10 cellular contexts compared by ENCODE assay signal in genomic region chr17:47687748-47688147, GRCh38. TPM values are rescaled to one million over a fixed set of nuclear protein-coding genes. Genes with fewer than 3 reads are reported as not detected.
DNase-seq lines count a peak whose midpoint lies in the region; ATAC-seq and TF ChIP-seq lines count a peak whose summit lies in the region.
"Had no signal": no experiment of that assay in that cellular context is flagged by ENCODE, and none has a peak within 500 bp of the region (broad histone marks: within the 10 kb centered on the region; RNA-seq: fewer than 3 reads in every experiment).

No MANE protein-coding gene starts in this region.

- H3K27me3 ChIP-seq in subcutaneous abdominal adipose tissue (ENCODE audit: control insufficient read depth in 5 of 5, insufficient read depth in 4 of 5, low read length in 5 of 5): no peaks in the 10 kb centered on the region
- H3K27me3 ChIP-seq: BLaER1 had no signal

- peaks cover 0 to 21% (median 3%) of the 10 kb centered on the region in 5 donors for H3K36me3 ChIP-seq in subcutaneous abdominal adipose tissue (ENCODE audit: control insufficient read depth in 5 of 5, insufficient read depth in 5 of 5, low read length in 5 of 5)

- H3K27ac Mint-ChIP-seq in activated naive CD8-positive, alpha-beta T cell treated with anti-CD3 and anti-CD28 coated beads, Interleukin-2, amount 10 ng/mL, durations not matched to agents 7 days and 5 days: no peak overlapping the region
- no peak overlapping the region for H3K27ac Mint-ChIP-seq in activated naive CD8-positive, alpha-beta T cell treated with anti-CD3 and anti-CD28 coated beads for 36 hours
- H3K27ac Mint-ChIP-seq in osteocyte (ENCODE audit: unreplicated experiment): no peak overlapping the region

- H3K27ac ChIP-seq in subcutaneous abdominal adipose tissue (ENCODE audit: low read depth, low read length): peak overlapping the region; percentile 65
- H3K27ac ChIP-seq: BLaER1 had no signal

- no peak for TF ChIP-seq CTCF in osteocyte (IDR thresholded peaks at IDR 0.05)

- H3K27me3 Mint-ChIP-seq in activated naive CD8-positive, alpha-beta T cell treated with anti-CD3 and anti-CD28 coated beads, Interleukin-2, amount 10 ng/mL, durations not matched to agents 7 days and 5 days: peaks cover 3% of the 10 kb centered on the region
- no peaks in the 10 kb centered on the region for H3K27me3 Mint-ChIP-seq in activated naive CD8-positive, alpha-beta T cell treated with anti-CD3 and anti-CD28 coated beads for 36 hours
- no peaks in the 10 kb centered on the region for H3K27me3 Mint-ChIP-seq in osteocyte (ENCODE audit: unreplicated experiment)

- DNase-seq in activated naive CD8-positive, alpha-beta T cell treated with anti-CD3 and anti-CD28 coated beads, Interleukin-2, amount 10 ng/mL, durations not matched to agents 7 days and 5 days: no peak
- no peak for DNase-seq in activated naive CD8-positive, alpha-beta T cell treated with anti-CD3 and anti-CD28 coated beads for 36 hours
- DNase-seq in SW480 (ENCODE audit: low spot score): peak; percentile 26
- peak; percentile 42 for DNase-seq in iPS-NIHi11 (ENCODE audit: low spot score)
- DNase-seq in activated naive CD4-positive, alpha-beta T cell treated with Interleukin-2 at 50 U/mL for 16 hours: no peak
- DNase-seq in osteocyte (ENCODE audit: extremely low spot score, unreplicated experiment): no peak
- DNase-seq: dermis blood vessel endothelial cell had no signal

- POLR2A ChIA-PET in activated naive CD8-positive, alpha-beta T cell treated with anti-CD3 and anti-CD28 coated beads, Interleukin-2, amount 10 ng/mL, durations not matched to agents 7 days and 5 days (lab: Charles Lee): interaction anchor here (0.8 to 2.1 kb wide), 3 partner anchors 9 to 38 kb away, joined by 3 to 8 read pairs (median 4); partner anchors contain the start of gene KPNB1

- H3K9ac ChIP-seq in subcutaneous abdominal adipose tissue (ENCODE audit: low read length in 5 of 5): no peak overlapping the region
- H3K9ac ChIP-seq: BLaER1 had no signal

- ATAC-seq in activated naive CD8-positive, alpha-beta T cell treated with anti-CD3 and anti-CD28 coated beads, Interleukin-2, amount 10 ng/mL, durations not matched to agents 7 days and 5 days (ENCODE audit: low read depth): peak; percentile 35
- no peak for ATAC-seq in GM21529 (IDR thresholded peaks at IDR 0.05; ENCODE audit: unreplicated experiment)

- H3K9me3 Mint-ChIP-seq in activated naive CD8-positive, alpha-beta T cell treated with anti-CD3 and anti-CD28 coated beads, Interleukin-2, amount 10 ng/mL, durations not matched to agents 7 days and 5 days: no peaks in the 10 kb centered on the region
- H3K9me3 Mint-ChIP-seq in activated naive CD8-positive, alpha-beta T cell treated with anti-CD3 and anti-CD28 coated beads for 36 hours: no peaks in the 10 kb centered on the region
- no peaks in the 10 kb centered on the region for H3K9me3 Mint-ChIP-seq in osteocyte (ENCODE audit: unreplicated experiment)

- H3K4me3 ChIP-seq in subcutaneous abdominal adipose tissue (ENCODE audit: low read depth in 1 of 5, low read length in 5 of 5): no peak overlapping the region
- H3K4me3 ChIP-seq: BLaER1 had no signal

- no peak overlapping the region for H3K4me3 Mint-ChIP-seq in activated naive CD8-positive, alpha-beta T cell treated with anti-CD3 and anti-CD28 coated beads, Interleukin-2, amount 10 ng/mL, durations not matched to agents 7 days and 5 days
- no peak overlapping the region for H3K4me3 Mint-ChIP-seq in activated naive CD8-positive, alpha-beta T cell treated with anti-CD3 and anti-CD28 coated beads for 36 hours
- no peak overlapping the region for H3K4me3 Mint-ChIP-seq in osteocyte (ENCODE audit: unreplicated experiment)

- H3K36me3 Mint-ChIP-seq in activated naive CD8-positive, alpha-beta T cell treated with anti-CD3 and anti-CD28 coated beads, Interleukin-2, amount 10 ng/mL, durations not matched to agents 7 days and 5 days: peaks cover 23% of the 10 kb centered on the region
- H3K36me3 Mint-ChIP-seq in activated naive CD8-positive, alpha-beta T cell treated with anti-CD3 and anti-CD28 coated beads for 36 hours: peaks cover 28% of the 10 kb centered on the region
- H3K36me3 Mint-ChIP-seq in osteocyte (ENCODE audit: unreplicated experiment): peaks cover 24% of the 10 kb centered on the region

- peaks cover 11% of the 10 kb centered on the region for H3K4me1 Mint-ChIP-seq in activated naive CD8-positive, alpha-beta T cell treated with anti-CD3 and anti-CD28 coated beads, Interleukin-2, amount 10 ng/mL, durations not matched to agents 7 days and 5 days
- peaks cover 25% of the 10 kb centered on the region for H3K4me1 Mint-ChIP-seq in activated naive CD8-positive, alpha-beta T cell treated with anti-CD3 and anti-CD28 coated beads for 36 hours
- peaks cover 3% of the 10 kb centered on the region for H3K4me1 Mint-ChIP-seq in osteocyte (ENCODE audit: unreplicated experiment)

- no peaks in the 10 kb centered on the region for H3K9me3 ChIP-seq in subcutaneous abdominal adipose tissue (ENCODE audit: control insufficient read depth in 5 of 5, low read length in 5 of 5)
- H3K9me3 ChIP-seq: BLaER1 had no signal

- peaks cover 0 to 32% (median 21%) of the 10 kb centered on the region in 5 donors for H3K4me1 ChIP-seq in subcutaneous abdominal adipose tissue (ENCODE audit: control insufficient read depth in 5 of 5, insufficient read depth in 5 of 5, low read length in 5 of 5)

RNA-seq across cellular contexts. Expression of gene TBKBP1, which starts 6.2 kb away (rescaled TPM):
- total RNA-seq in activated naive CD8-positive, alpha-beta T cell treated with anti-CD3 and anti-CD28 coated beads, Interleukin-2, amount 10 ng/mL, durations not matched to agents 7 days and 5 days: 1 to 10 TPM; 8.0 to 8.9 TPM
- 10 to 100 TPM; 11.7 to 11.9 TPM for total RNA-seq in activated naive CD8-positive, alpha-beta T cell treated with anti-CD3 and anti-CD28 coated beads for 36 hours
- total RNA-seq in osteocyte: 16.5 and 17.4 TPM in 2 replicates

RNA-seq across cellular contexts. Expression of gene KPNB1, which starts 38.0 kb away (rescaled TPM):
- 100 to 1,000 TPM; 335 TPM for total RNA-seq in activated naive CD8-positive, alpha-beta T cell treated with anti-CD3 and anti-CD28 coated beads, Interleukin-2, amount 10 ng/mL, durations not matched to agents 7 days and 5 days
- 100 to 1,000 TPM; 886 to 911 TPM for total RNA-seq in activated naive CD8-positive, alpha-beta T cell treated with anti-CD3 and anti-CD28 coated beads for 36 hours
- 301 and 304 TPM in 2 replicates for total RNA-seq in osteocyte

RNA-seq across cellular contexts. Expression of gene TBX21, which starts 45.3 kb away (rescaled TPM):
- total RNA-seq in activated naive CD8-positive, alpha-beta T cell treated with anti-CD3 and anti-CD28 coated beads, Interleukin-2, amount 10 ng/mL, durations not matched to agents 7 days and 5 days: 10 to 100 TPM; 20.7 to 22.8 TPM
- 10 to 100 TPM; 61.7 to 61.9 TPM for total RNA-seq in activated naive CD8-positive, alpha-beta T cell treated with anti-CD3 and anti-CD28 coated beads for 36 hours
- not detected in 2 replicates for total RNA-seq in osteocyte
- total RNA-seq: dermis blood vessel endothelial cell had no signal

Comparison
In these comparisons a context has a peak if more than half of its experiments do, and no peak if none do; other contexts are left out.
1. DNase-seq: peak in SW480 (single experiment) and iPS-NIHi11 (single experiment); none in activated naive CD8-positive, alpha-beta T cell treated with anti-CD3 and anti-CD28 coated beads, Interleukin-2, amount 10 ng/mL, durations not matched to agents 7 days and 5 days (single experiment), activated naive CD8-positive, alpha-beta T cell treated with anti-CD3 and anti-CD28 coated beads for 36 hours (single experiment), activated naive CD4-positive, alpha-beta T cell treated with Interleukin-2 at 50 U/mL for 16 hours (single experiment) and osteocyte (single experiment).
2. RNA of gene TBX21, which starts 45.3 kb away (total RNA-seq): 61.7 to 61.9 TPM in activated naive CD8-positive, alpha-beta T cell treated with anti-CD3 and anti-CD28 coated beads for 36 hours and 20.7 to 22.8 TPM in activated naive CD8-positive, alpha-beta T cell treated with anti-CD3 and anti-CD28 coated beads, Interleukin-2, amount 10 ng/mL, durations not matched to agents 7 days and 5 days; not detected in osteocyte; every median in the first group is over 10 times any median in the second.